In the genomic region with DNA sequence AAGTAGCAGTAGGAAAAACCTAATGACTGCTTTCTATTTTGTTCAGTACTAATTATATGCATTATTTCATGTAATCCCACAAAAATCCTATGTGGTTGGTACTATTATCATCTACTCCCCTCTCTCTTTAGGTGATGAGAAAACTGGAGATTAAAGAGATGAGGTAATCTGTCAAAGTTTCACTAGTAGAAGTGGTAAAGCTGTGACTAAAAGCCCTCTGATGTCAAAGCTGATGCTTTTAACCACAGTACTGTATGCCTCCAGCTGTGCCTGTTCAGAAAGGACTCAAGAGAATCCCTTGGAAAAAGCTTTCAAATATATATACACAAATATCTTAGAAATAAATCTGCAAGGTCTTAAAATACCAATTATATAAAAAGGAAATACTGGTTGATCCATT, we compare ENCODE assay signal across 2 cellular contexts.
TF ChIP-seq lines count a peak whose summit lies in the region.

No MANE protein-coding gene starts in this region.

TF ChIP-seq in HepG2, 621 proteins besides CTCF, POLR2A, EP300 and RAD21 (continued from another document):
- TF ChIP-seq, protein P1, sequence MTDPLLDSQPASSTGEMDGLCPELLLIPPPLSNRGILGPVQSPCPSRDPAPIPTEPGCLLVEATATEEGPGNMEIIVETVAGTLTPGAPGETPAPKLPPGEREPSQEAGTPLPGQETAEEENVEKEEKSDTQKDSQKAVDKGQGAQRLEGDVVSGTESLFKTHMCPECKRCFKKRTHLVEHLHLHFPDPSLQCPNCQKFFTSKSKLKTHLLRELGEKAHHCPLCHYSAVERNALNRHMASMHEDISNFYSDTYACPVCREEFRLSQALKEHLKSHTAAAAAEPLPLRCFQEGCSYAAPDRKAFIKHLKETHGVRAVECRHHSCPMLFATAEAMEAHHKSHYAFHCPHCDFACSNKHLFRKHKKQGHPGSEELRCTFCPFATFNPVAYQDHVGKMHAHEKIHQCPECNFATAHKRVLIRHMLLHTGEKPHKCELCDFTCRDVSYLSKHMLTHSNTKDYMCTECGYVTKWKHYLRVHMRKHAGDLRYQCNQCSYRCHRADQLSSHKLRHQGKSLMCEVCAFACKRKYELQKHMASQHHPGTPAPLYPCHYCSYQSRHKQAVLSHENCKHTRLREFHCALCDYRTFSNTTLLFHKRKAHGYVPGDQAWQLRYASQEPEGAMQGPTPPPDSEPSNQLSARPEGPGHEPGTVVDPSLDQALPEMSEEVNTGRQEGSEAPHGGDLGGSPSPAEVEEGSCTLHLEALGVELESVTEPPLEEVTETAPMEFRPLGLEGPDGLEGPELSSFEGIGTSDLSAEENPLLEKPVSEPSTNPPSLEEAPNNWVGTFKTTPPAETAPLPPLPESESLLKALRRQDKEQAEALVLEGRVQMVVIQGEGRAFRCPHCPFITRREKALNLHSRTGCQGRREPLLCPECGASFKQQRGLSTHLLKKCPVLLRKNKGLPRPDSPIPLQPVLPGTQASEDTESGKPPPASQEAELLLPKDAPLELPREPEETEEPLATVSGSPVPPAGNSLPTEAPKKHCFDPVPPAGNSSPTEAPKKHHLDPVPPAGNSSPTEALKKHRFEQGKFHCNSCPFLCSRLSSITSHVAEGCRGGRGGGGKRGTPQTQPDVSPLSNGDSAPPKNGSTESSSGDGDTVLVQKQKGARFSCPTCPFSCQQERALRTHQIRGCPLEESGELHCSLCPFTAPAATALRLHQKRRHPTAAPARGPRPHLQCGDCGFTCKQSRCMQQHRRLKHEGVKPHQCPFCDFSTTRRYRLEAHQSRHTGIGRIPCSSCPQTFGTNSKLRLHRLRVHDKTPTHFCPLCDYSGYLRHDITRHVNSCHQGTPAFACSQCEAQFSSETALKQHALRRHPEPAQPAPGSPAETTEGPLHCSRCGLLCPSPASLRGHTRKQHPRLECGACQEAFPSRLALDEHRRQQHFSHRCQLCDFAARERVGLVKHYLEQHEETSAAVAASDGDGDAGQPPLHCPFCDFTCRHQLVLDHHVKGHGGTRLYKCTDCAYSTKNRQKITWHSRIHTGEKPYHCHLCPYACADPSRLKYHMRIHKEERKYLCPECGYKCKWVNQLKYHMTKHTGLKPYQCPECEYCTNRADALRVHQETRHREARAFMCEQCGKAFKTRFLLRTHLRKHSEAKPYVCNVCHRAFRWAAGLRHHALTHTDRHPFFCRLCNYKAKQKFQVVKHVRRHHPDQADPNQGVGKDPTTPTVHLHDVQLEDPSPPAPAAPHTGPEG (CRISPR knock-in tag; IDR thresholded peaks at IDR 0.05): no peak
- TF ChIP-seq MIXL1 (CRISPR knock-in tag; IDR thresholded peaks at IDR 0.05) (no peak), ZNF619 (CRISPR knock-in tag; IDR thresholded peaks at IDR 0.05) (no peak)

TF ChIP-seq in SK-N-SH treated with all-trans-retinoic acid at 6 μM for 48 hours, 23 proteins besides CTCF, POLR2A, EP300 and RAD21 (continued from another document):
- TF ChIP-seq, protein P2, sequence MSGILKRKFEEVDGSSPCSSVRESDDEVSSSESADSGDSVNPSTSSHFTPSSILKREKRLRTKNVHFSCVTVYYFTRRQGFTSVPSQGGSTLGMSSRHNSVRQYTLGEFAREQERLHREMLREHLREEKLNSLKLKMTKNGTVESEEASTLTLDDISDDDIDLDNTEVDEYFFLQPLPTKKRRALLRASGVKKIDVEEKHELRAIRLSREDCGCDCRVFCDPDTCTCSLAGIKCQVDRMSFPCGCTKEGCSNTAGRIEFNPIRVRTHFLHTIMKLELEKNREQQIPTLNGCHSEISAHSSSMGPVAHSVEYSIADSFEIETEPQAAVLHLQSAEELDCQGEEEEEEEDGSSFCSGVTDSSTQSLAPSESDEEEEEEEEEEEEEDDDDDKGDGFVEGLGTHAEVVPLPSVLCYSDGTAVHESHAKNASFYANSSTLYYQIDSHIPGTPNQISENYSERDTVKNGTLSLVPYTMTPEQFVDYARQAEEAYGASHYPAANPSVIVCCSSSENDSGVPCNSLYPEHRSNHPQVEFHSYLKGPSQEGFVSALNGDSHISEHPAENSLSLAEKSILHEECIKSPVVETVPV (CRISPR knock-in tag; IDR thresholded peaks at IDR 0.05): no peak
- no peak for TF ChIP-seq RARB (CRISPR knock-in tag; IDR thresholded peaks at IDR 0.05)
- TF ChIP-seq, protein P3, sequence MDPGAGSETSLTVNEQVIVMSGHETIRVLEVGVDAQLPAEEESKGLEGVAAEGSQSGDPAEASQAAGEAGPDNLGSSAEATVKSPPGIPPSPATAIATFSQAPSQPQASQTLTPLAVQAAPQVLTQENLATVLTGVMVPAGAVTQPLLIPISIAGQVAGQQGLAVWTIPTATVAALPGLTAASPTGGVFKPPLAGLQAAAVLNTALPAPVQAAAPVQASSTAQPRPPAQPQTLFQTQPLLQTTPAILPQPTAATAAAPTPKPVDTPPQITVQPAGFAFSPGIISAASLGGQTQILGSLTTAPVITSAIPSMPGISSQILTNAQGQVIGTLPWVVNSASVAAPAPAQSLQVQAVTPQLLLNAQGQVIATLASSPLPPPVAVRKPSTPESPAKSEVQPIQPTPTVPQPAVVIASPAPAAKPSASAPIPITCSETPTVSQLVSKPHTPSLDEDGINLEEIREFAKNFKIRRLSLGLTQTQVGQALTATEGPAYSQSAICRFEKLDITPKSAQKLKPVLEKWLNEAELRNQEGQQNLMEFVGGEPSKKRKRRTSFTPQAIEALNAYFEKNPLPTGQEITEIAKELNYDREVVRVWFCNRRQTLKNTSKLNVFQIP (CRISPR knock-in tag; IDR thresholded peaks at IDR 0.05; ENCODE audit: borderline replicate concordance, low read depth): no peak
- no peak for TF ChIP-seq GLIS3 (CRISPR knock-in tag; IDR thresholded peaks at IDR 0.05)
- no peak for TF ChIP-seq ZFP30 (CRISPR knock-in tag; IDR thresholded peaks at IDR 0.05)
TF ChIP-seq in SK-N-SH treated with all-trans-retinoic acid at 6 μM for 48 hours: peak in this region for 0.
